In genomic region chr10:100007239-100008141, GRCh38 we compare ENCODE assay signal across 9 cellular contexts. TPM values are rescaled to one million over a fixed set of nuclear protein-coding genes. Genes with fewer than 3 reads are reported as not detected.
DNase-seq lines count a peak whose midpoint lies in the region; ATAC-seq and TF ChIP-seq lines count a peak whose summit lies in the region.
"Had no signal": no experiment of that assay in that cellular context is flagged by ENCODE, and none has a peak within 500 bp of the region (broad histone marks: within the 10 kb centered on the region; RNA-seq: fewer than 3 reads in every experiment).

No MANE protein-coding gene starts in this region.

- no peaks in the 10 kb centered on the region for H3K36me3 ChIP-seq in right atrium auricular region
- no peaks in the 10 kb centered on the region for H3K36me3 ChIP-seq in mesenchymal stem cell (ENCODE audit: control insufficient read depth in 1 of 2, insufficient read depth in 2 of 2, low read depth in 1 of 2, low read length in 2 of 2)
- H3K36me3 ChIP-seq in uterus, result no peaks in the 10 kb centered on the region

- peak overlapping the region in 1 of 2 experiments; percentile 99 for H3K14ac ChIP-seq in mesenchymal stem cell (ENCODE audit: low read length in 2 of 2)

- H3K4me2 ChIP-seq in mesenchymal stem cell (ENCODE audit: low read length, poor library complexity, severe bottlenecking), result peak overlapping the region; percentile 73

- in situ Hi-C loops in astrocyte of the spinal cord (cut with HindIII; ENCODE audit: low sequenced_read_pairs), result no loop called here

- peak overlapping the region; percentile 65 to 100 for H2BK12ac ChIP-seq in mesenchymal stem cell (ENCODE audit: low read length in 2 of 2)

- no peak overlapping the region for H2AFZ ChIP-seq in mesenchymal stem cell (ENCODE audit: low read depth, low read length)

- H3K27me3 ChIP-seq in right cardiac atrium (ENCODE audit: control insufficient read depth, insufficient read depth), result no peaks in the 10 kb centered on the region
- H3K27me3 ChIP-seq in right atrium auricular region, result no peaks in the 10 kb centered on the region
- no peaks in the 10 kb centered on the region for H3K27me3 ChIP-seq in mesenchymal stem cell (ENCODE audit: control insufficient read depth in 1 of 2, insufficient read depth in 1 of 2, low read length in 2 of 2)
- H3K27me3 ChIP-seq in uterus, result no peaks in the 10 kb centered on the region

- peak overlapping the region; percentile 90 to 100 for H3K4ac ChIP-seq in mesenchymal stem cell (ENCODE audit: low read depth in 1 of 2, low read length in 2 of 2)

- H2BK120ac ChIP-seq in mesenchymal stem cell (ENCODE audit: low read depth, low read length), result peak overlapping the region; percentile 29

- DNase-seq in right cardiac atrium (peak in 1 of 3 donors; percentile 51), right atrium auricular region (ENCODE audit: low spot score) (no peak), astrocyte of the spinal cord (ENCODE audit: low read depth, low spot score) (no peak), mesenchymal stem cell (peak; percentile 26), uterus (no peak), NCI-H2196 (lab: John Stamatoyannopoulos, UW; ENCODE audit: unreplicated experiment) (no peak), ecto neural progenitor cell (ENCODE audit: low spot score) (no peak), middle frontal gyrus (ENCODE audit: extremely low spot score, low spot score) (no peak)
- DNase-seq: NCI-H1417 had no signal

- H3K18ac ChIP-seq in mesenchymal stem cell (ENCODE audit: low read depth in 1 of 2, low read length in 2 of 2), result peak overlapping the region; percentile 81 to 100

- H2AK5ac ChIP-seq in mesenchymal stem cell (ENCODE audit: low read length, severe bottlenecking), result peak overlapping the region; percentile 94

- H4K8ac ChIP-seq in mesenchymal stem cell (ENCODE audit: low read length), result peak overlapping the region; percentile 69

- H2BK15ac ChIP-seq in mesenchymal stem cell (ENCODE audit: low read depth, poor library complexity, severe bottlenecking), result no peak overlapping the region

- peak overlapping the region in 1 of 2 experiments; percentile 98 for H3K23ac ChIP-seq in mesenchymal stem cell (ENCODE audit: low read length in 2 of 2)

- H3K9me3 ChIP-seq in right cardiac atrium (ENCODE audit: control insufficient read depth, low read length) (no peaks in the 10 kb centered on the region), right atrium auricular region (no peaks in the 10 kb centered on the region), mesenchymal stem cell (ENCODE audit: control insufficient read depth, low read length) (no peaks in the 10 kb centered on the region), uterus (no peaks in the 10 kb centered on the region)

- H3K27ac ChIP-seq in right cardiac atrium (ENCODE audit: low read length), result peak overlapping the region; percentile 66
- H3K27ac ChIP-seq in right atrium auricular region, result peak overlapping the region in 1 of 2 donors; percentile 25
- H3K27ac ChIP-seq in mesenchymal stem cell (ENCODE audit: low read length, poor library complexity, severe bottlenecking), result peak overlapping the region; percentile 93
- H3K27ac ChIP-seq in uterus, result peak overlapping the region; percentile 79 to 92

- no peak for ATAC-seq in right cardiac atrium

- peak overlapping the region; percentile 53 for H2BK5ac ChIP-seq in mesenchymal stem cell (ENCODE audit: low read depth, low read length, poor library complexity, severe bottlenecking)

- no peak for TF ChIP-seq POLR2A in uterus (IDR thresholded peaks at IDR 0.05)

- H3K9ac ChIP-seq in mesenchymal stem cell (ENCODE audit: low read length), result peak overlapping the region; percentile 94

- WGBS in right cardiac atrium, result 56% methylated on average over 10 of the region's 10 CpGs
- 40% methylated on average over 10 of the region's 10 CpGs for WGBS in mesenchymal stem cell

- TF ChIP-seq CTCF in right atrium auricular region (IDR thresholded peaks at IDR 0.05), result no peak
- no peak for TF ChIP-seq CTCF in astrocyte of the spinal cord (IDR thresholded peaks at IDR 0.05; ENCODE audit: low read depth, low read length)
- no peak for TF ChIP-seq CTCF in uterus (IDR thresholded peaks at IDR 0.05)

- H3K4me3 ChIP-seq in right cardiac atrium (ENCODE audit: low read length) (peak overlapping the region; percentile 95), right atrium auricular region (peak overlapping the region in 1 of 2 donors; percentile 80), astrocyte of the spinal cord (ENCODE audit: low read depth, low read length) (peak overlapping the region; percentile 89), mesenchymal stem cell (ENCODE audit: insufficient read depth in 1 of 2, low read depth in 1 of 2, low read length in 2 of 2) (peak overlapping the region in 1 of 2 experiments; percentile 99), uterus (peak overlapping the region in 1 of 2 donors; percentile 59)

- H4K91ac ChIP-seq in mesenchymal stem cell (ENCODE audit: low read length), result peak overlapping the region; percentile 94

- intact Hi-C loops in right cardiac atrium (cut with DNase I) (loop anchor here in 3 of 4 donors (5.0 to 10.0 kb wide), 3 partner anchors 35 to 93 kb away; no protein-coding TSS in a partner anchor), uterus (cut with DNase I; ENCODE audit: low total_unique reads) (no loop called here)

- no peaks in the 10 kb centered on the region for H3K79me1 ChIP-seq in mesenchymal stem cell (replicated peaks; ENCODE audit: low read length, poor library complexity, severe bottlenecking)

- H3K4me1 ChIP-seq in right cardiac atrium (ENCODE audit: control insufficient read depth, insufficient read depth, low read length) (peaks cover 9% of the 10 kb centered on the region), right atrium auricular region (peaks cover 0 to 51% of the 10 kb centered on the region in 2 donors), mesenchymal stem cell (ENCODE audit: control insufficient read depth, insufficient read depth, low read depth, low read length) (peaks cover 13% of the 10 kb centered on the region), uterus (peaks cover 11 to 18% of the 10 kb centered on the region in 2 donors)

RNA-seq across cellular contexts. Expression of gene DNMBP, which starts 2.3 kb away (rescaled TPM):
- total RNA-seq in right cardiac atrium (10 to 100 TPM in 1 of 4 donors, 1 to 10 TPM in 3; 7.6 to 10.0 (median 8.0) TPM), right atrium auricular region (1 to 10 TPM; 5.8 to 8.2 TPM), uterus (10 to 100 TPM in 3 of 4 donors, 1 to 10 TPM in 1; 5.9 to 34.9 (median 22.4) TPM)
- polyA plus RNA-seq in right cardiac atrium, result 5.5 TPM
- polyA plus RNA-seq in mesenchymal stem cell (2013, experiment 1 of 2), result 15.3 TPM
- polyA plus RNA-seq in mesenchymal stem cell (2013, experiment 2 of 2), result 14.3 TPM
